ENCODE assay signal across 18 cellular contexts in the genomic region with DNA sequence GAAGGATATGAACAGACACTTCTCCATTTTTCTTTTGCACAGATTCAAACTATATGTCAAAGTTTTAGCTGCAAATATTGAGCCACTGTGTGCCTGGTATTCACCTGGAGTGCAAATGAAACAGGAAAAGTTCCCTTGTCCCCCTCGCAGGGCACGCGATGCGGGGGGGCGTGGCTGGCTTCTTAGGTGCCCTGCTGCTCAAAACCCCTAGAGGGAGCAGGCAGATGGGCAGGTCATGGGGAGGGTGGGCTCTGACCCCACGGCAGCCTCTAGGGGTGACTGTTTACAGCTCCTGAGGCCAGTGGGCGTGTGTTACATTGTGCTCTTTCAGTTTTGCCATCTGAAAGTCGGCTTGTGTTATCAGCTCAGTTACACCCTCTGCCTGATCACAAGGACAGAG.
DNase-seq lines count a peak whose midpoint lies in the region; ATAC-seq, FAIRE-seq and TF ChIP-seq lines count a peak whose summit lies in the region.
"Had no signal": no experiment of that assay in that cellular context is flagged by ENCODE, and none has a peak within 500 bp of the region (broad histone marks: within the 10 kb centered on the region; RNA-seq: fewer than 3 reads in every experiment).

No MANE protein-coding gene starts in this region.

- H3K4me2 ChIP-seq in Karpas-422 (ENCODE audit: low read depth, low read length, poor library complexity, severe bottlenecking): no peak overlapping the region
- H3K4me2 ChIP-seq in K562 (ENCODE audit: insufficient read depth, low read length): no peak overlapping the region; the same call in 1 of the 2 replicates
- H3K4me2 ChIP-seq in neuronal stem cell (ENCODE audit: insufficient read depth, low read length, poor library complexity, severe bottlenecking): no peak overlapping the region

- DNase-seq in GM12865 (ENCODE audit: low read depth) (peak; percentile 7), Karpas-422 (peak; percentile 42), K562 (ENCODE audit: extremely low read depth in 1 of 4, low spot score in 3 of 4) (peak in 2 of 4 experiments; percentile 7 to 28), neuronal stem cell (ENCODE audit: low spot score) (no peak), foreskin melanocyte (no peak)
- no peak for DNase-seq in activated CD4-positive, alpha-beta T cell treated with anti-CD3 and anti-CD28 coated beads, Interleukin-2, amount 10 ng/mL, durations not matched to agents 24 days and 14 days
- DNase-seq: activated naive CD4-positive, alpha-beta T cell treated with anti-CD3 and anti-CD28 coated beads for 36 hours; CD4-positive, CD25-positive, alpha-beta regulatory T cell; left ventricle myocardium inferior; naive thymus-derived CD4-positive, alpha-beta T cell; NCI-H1105 treated with DMSO at 0.1 percent for 48 hours; NCI-H524; SIG-M5 had no signal

- in situ Hi-C loops in K562 (cut with MboI): no loop called here

- H3K27me3 Mint-ChIP-seq in activated CD4-positive, alpha-beta T cell treated with anti-CD3 and anti-CD28 coated beads, Interleukin-2, amount 10 ng/mL, durations not matched to agents 24 days and 14 days: no peaks in the 10 kb centered on the region
- H3K27me3 Mint-ChIP-seq: CD4-positive, CD25-positive, alpha-beta regulatory T cell; naive thymus-derived CD4-positive, alpha-beta T cell had no signal

- H3K9ac ChIP-seq in Karpas-422 (ENCODE audit: low read length) (no peak overlapping the region), K562 (ENCODE audit: insufficient read depth in 1 of 2, low read depth in 2 of 2, low read length in 2 of 2) (no peak overlapping the region), neuronal stem cell (ENCODE audit: low read depth, low read length, poor library complexity) (no peak overlapping the region)

- no peaks in the 10 kb centered on the region for H3K4me1 Mint-ChIP-seq in activated CD4-positive, alpha-beta T cell treated with anti-CD3 and anti-CD28 coated beads, Interleukin-2, amount 10 ng/mL, durations not matched to agents 24 days and 14 days
- H3K4me1 Mint-ChIP-seq: CD4-positive, CD25-positive, alpha-beta regulatory T cell; naive thymus-derived CD4-positive, alpha-beta T cell had no signal

- H3K14ac ChIP-seq in neuronal stem cell (ENCODE audit: low read length): no peak overlapping the region

- H3K79me2 ChIP-seq in Karpas-422 (ENCODE audit: low read length): no peaks in the 10 kb centered on the region
- no peaks in the 10 kb centered on the region for H3K79me2 ChIP-seq in K562 (ENCODE audit: control insufficient read depth, insufficient read depth, low read length)

- H3K27me3 ChIP-seq in Karpas-422 (ENCODE audit: low read length) (no peaks in the 10 kb centered on the region), K562 (ENCODE audit: control insufficient read depth in 2 of 2, insufficient read depth in 2 of 2, low read length in 2 of 2) (no peaks in the 10 kb centered on the region), neuronal stem cell (ENCODE audit: control insufficient read depth in 3 of 3, insufficient read depth in 3 of 3, low read depth in 1 of 3, low read length in 3 of 3) (no peaks in the 10 kb centered on the region)
- H3K27me3 ChIP-seq: cardiac muscle cell, heart left ventricle had no signal

- no peak overlapping the region for H4K91ac ChIP-seq in neuronal stem cell (ENCODE audit: low read depth, low read length, poor library complexity)

- H2BK120ac ChIP-seq in neuronal stem cell (ENCODE audit: low read depth, low read length): no peak overlapping the region

- WGBS in K562 (ENCODE audit: insufficient coverage, low coverage, missing lambda C conversion rate): 0% methylated on average over 8 of the region's 8 CpGs
- whole genome bisulfite sequencing in neuronal stem cell (ENCODE audit: extremely low coverage in 2 of 2, insufficient read length in 2 of 2, insufficient replicate concordance in 1 of 2), 2 donors: no CpG with 5 or more reads among the region's 8 CpGs

- TF ChIP-seq CTCF in GM12865 (IDR thresholded peaks at IDR 0.05; ENCODE audit: insufficient read depth, low read depth, low read length, missing control alignments) (no peak), K562 (IDR thresholded peaks at IDR 0.05 in 2 of 3, conservative IDR thresholded peaks at IDR 0.05 in 1 of 3; ENCODE audit: insufficient read depth in 2 of 3, low read depth in 1 of 3, low read length in 3 of 3) (peak in 2 of 3 experiments; percentile 29 to 47; a peak in 4 of 6 replicates)

- no peaks in the 10 kb centered on the region for H3K9me1 ChIP-seq in K562 (ENCODE audit: control insufficient read depth, insufficient read depth, low read length)

- BruUV-seq in K562 (replicated peaks; lab: Mats Ljungman, UMichigan): no TSS peak

- H2AFZ ChIP-seq in Karpas-422 (ENCODE audit: low read length): no peak overlapping the region
- H2AFZ ChIP-seq in K562 (ENCODE audit: low read depth, low read length): no peak overlapping the region
- H2AFZ ChIP-seq in neuronal stem cell (ENCODE audit: low read length): peak overlapping the region; percentile 46

- H2BK5ac ChIP-seq in neuronal stem cell (ENCODE audit: low read length): no peak overlapping the region

- H3K18ac ChIP-seq in neuronal stem cell (ENCODE audit: low read length): no peak overlapping the region

- TF ChIP-seq POLR2A in K562 (conservative IDR thresholded peaks at IDR 0.05): no peak

- H3K4me3 ChIP-seq in GM12865 (ENCODE audit: low read depth, low read length) (no peak overlapping the region), Karpas-422 (ENCODE audit: low read length) (no peak overlapping the region), K562 (no peak overlapping the region), neuronal stem cell (ENCODE audit: low read length in 2 of 2) (no peak overlapping the region)
- H3K4me3 ChIP-seq: cardiac muscle cell, heart left ventricle, left ventricle myocardium inferior had no signal

- peaks cover 2% of the 10 kb centered on the region for H3K79me1 ChIP-seq in neuronal stem cell (ENCODE audit: low read depth, low read length)

- no peaks in the 10 kb centered on the region for H3K36me3 ChIP-seq in Karpas-422 (ENCODE audit: insufficient read depth, low read length)
- no peaks in the 10 kb centered on the region for H3K36me3 ChIP-seq in K562 (ENCODE audit: control insufficient read depth, insufficient read depth, low read length)
- no peaks in the 10 kb centered on the region for H3K36me3 ChIP-seq in neuronal stem cell (replicated peaks in 1 of 2; ENCODE audit: control insufficient read depth in 2 of 2, insufficient read depth in 2 of 2, low read length in 2 of 2)
- H3K36me3 ChIP-seq: cardiac muscle cell, heart left ventricle, left ventricle myocardium inferior had no signal

- no peak for FAIRE-seq in K562 (lab: Jason Lieb, UNC)
- FAIRE-seq: endothelial cell of umbilical vein had no signal

- POLR2A ChIA-PET in K562 (lab: Yijun Ruan, JAX): no interaction called here

- no peak overlapping the region for H2BK15ac ChIP-seq in neuronal stem cell (ENCODE audit: low read length)

- H3K36me3 Mint-ChIP-seq in activated CD4-positive, alpha-beta T cell treated with anti-CD3 and anti-CD28 coated beads, Interleukin-2, amount 10 ng/mL, durations not matched to agents 24 days and 14 days (ENCODE audit: low read depth): no peaks in the 10 kb centered on the region
- H3K36me3 Mint-ChIP-seq: CD4-positive, CD25-positive, alpha-beta regulatory T cell; naive thymus-derived CD4-positive, alpha-beta T cell had no signal

- no peak overlapping the region for H3K23ac ChIP-seq in neuronal stem cell (ENCODE audit: low read depth, low read length, poor library complexity)

- CTCF ChIA-PET in K562 (lab: Yijun Ruan, JAX; ENCODE audit: low intra/inter-chr PET ratio): no interaction called here

- H3K9me3 Mint-ChIP-seq in activated CD4-positive, alpha-beta T cell treated with anti-CD3 and anti-CD28 coated beads, Interleukin-2, amount 10 ng/mL, durations not matched to agents 24 days and 14 days: no peaks in the 10 kb centered on the region
- H3K9me3 Mint-ChIP-seq: naive thymus-derived CD4-positive, alpha-beta T cell had no signal

- peak overlapping the region; percentile 47 for H2AK5ac ChIP-seq in neuronal stem cell (ENCODE audit: low read depth, low read length)

- no peak overlapping the region for H4K8ac ChIP-seq in neuronal stem cell (ENCODE audit: low read depth, low read length)

- no peak overlapping the region for H2BK12ac ChIP-seq in neuronal stem cell (ENCODE audit: low read length)

- intact Hi-C loops in K562 (cut with micrococcal nuclease): no loop called here
- intact Hi-C loops in activated CD4-positive, alpha-beta T cell treated with anti-CD3 and anti-CD28 coated beads, Interleukin-2, amount 10 ng/mL, durations not matched to agents 24 days and 14 days (cut with micrococcal nuclease): no loop called here

- H3K9me2 ChIP-seq in Karpas-422 (replicated peaks; ENCODE audit: insufficient read depth, low read length): no peaks in the 10 kb centered on the region

- no peaks in the 10 kb centered on the region for H4K20me1 ChIP-seq in Karpas-422 (ENCODE audit: insufficient read depth, low read depth, low read length)
- H4K20me1 ChIP-seq in K562 (replicated peaks; ENCODE audit: control insufficient read depth, insufficient read depth, low read length): no peaks in the 10 kb centered on the region

- H3K9me3 ChIP-seq in Karpas-422 (ENCODE audit: low read length) (no peaks in the 10 kb centered on the region), K562 (replicated peaks; ENCODE audit: control insufficient read depth, insufficient read depth, low read depth, low read length) (no peaks in the 10 kb centered on the region; the same call in 1 of the 2 replicates), neuronal stem cell (replicated peaks in 1 of 2; ENCODE audit: control insufficient read depth in 2 of 2, insufficient read depth in 1 of 2, low read depth in 1 of 2, low read length in 2 of 2) (peaks cover 2 to 4% of the 10 kb centered on the region in 2 donors)

- no peak for TF ChIP-seq EP300 in K562 (IDR thresholded peaks at IDR 0.05; ENCODE audit: low read length)

- H3K4me3 Mint-ChIP-seq in activated CD4-positive, alpha-beta T cell treated with anti-CD3 and anti-CD28 coated beads, Interleukin-2, amount 10 ng/mL, durations not matched to agents 24 days and 14 days: no peak overlapping the region
- H3K4me3 Mint-ChIP-seq: activated naive CD4-positive, alpha-beta T cell treated with anti-CD3 and anti-CD28 coated beads for 36 hours; CD4-positive, CD25-positive, alpha-beta regulatory T cell; naive thymus-derived CD4-positive, alpha-beta T cell had no signal

- H3K27ac ChIP-seq in Karpas-422 (ENCODE audit: low read length) (no peak overlapping the region), K562 (ENCODE audit: extremely low read depth, low read depth, low read length) (no peak overlapping the region), neuronal stem cell (replicated peaks; ENCODE audit: low read length) (no peak overlapping the region)
- H3K27ac ChIP-seq: cardiac muscle cell, heart left ventricle, left ventricle myocardium inferior had no signal

- TF ChIP-seq RAD21 in K562 (CRISPR knock-in tag; conservative IDR thresholded peaks at IDR 0.05 in 1 of 2, IDR thresholded peaks at IDR 0.05 in 1 of 2): peak in 1 of 2 experiments; percentile 17; a peak in 1 of 4 replicates

- no peaks in the 10 kb centered on the region for H3K4me1 ChIP-seq in Karpas-422 (ENCODE audit: low read length)
- H3K4me1 ChIP-seq in K562 (replicated peaks in 1 of 2; ENCODE audit: control insufficient read depth in 2 of 2, insufficient read depth in 2 of 2, low read length in 2 of 2): 0 out of 5 replicates have a peak, but pooled peaks cover 0 to 3% of the 10 kb centered on the region in 2 experiments
- peaks cover 0 to 2% of the 10 kb centered on the region in 2 donors for H3K4me1 ChIP-seq in neuronal stem cell (ENCODE audit: control insufficient read depth in 2 of 2, insufficient read depth in 1 of 2, low read depth in 1 of 2, low read length in 2 of 2)
- H3K4me1 ChIP-seq: heart left ventricle, left ventricle myocardium inferior had no signal

- ATAC-seq in K562 (peak; percentile 81), HG02973 (IDR thresholded peaks at IDR 0.05; ENCODE audit: unreplicated experiment) (no peak)
- ATAC-seq: heart left ventricle; naive thymus-derived CD4-positive, alpha-beta T cell; right cardiac atrium had no signal

- H3K27ac Mint-ChIP-seq in activated CD4-positive, alpha-beta T cell treated with anti-CD3 and anti-CD28 coated beads, Interleukin-2, amount 10 ng/mL, durations not matched to agents 24 days and 14 days: no peak overlapping the region
- H3K27ac Mint-ChIP-seq: activated naive CD4-positive, alpha-beta T cell treated with anti-CD3 and anti-CD28 coated beads for 36 hours; CD4-positive, CD25-positive, alpha-beta regulatory T cell had no signal

- no peak overlapping the region for H3K4ac ChIP-seq in neuronal stem cell (ENCODE audit: low read length)

Comparison
In these comparisons a context has a peak if more than half of its experiments do, and no peak if none do; other contexts are left out.
1. DNase-seq: peak in GM12865 (single experiment) and Karpas-422 (single experiment); none in neuronal stem cell (single experiment), activated CD4-positive, alpha-beta T cell treated with anti-CD3 and anti-CD28 coated beads, Interleukin-2, amount 10 ng/mL, durations not matched to agents 24 days and 14 days (single experiment) and foreskin melanocyte (single experiment).